8 cellular contexts compared by ENCODE assay signal in genomic region chr1:30379684-30380624, GRCh38.
DNase-seq lines count a peak whose midpoint lies in the region; ATAC-seq, FAIRE-seq and TF ChIP-seq lines count a peak whose summit lies in the region.

No MANE protein-coding gene starts in this region.

- ATAC-seq in lower lobe of right lung (peak; percentile 81), GM21381 (IDR thresholded peaks at IDR 0.05; ENCODE audit: unreplicated experiment) (no peak)

- peaks cover 2% of the 10 kb centered on the region for H3K4me1 Mint-ChIP-seq in CD14-positive monocyte
- peaks cover 5 to 19% of the 10 kb centered on the region in 2 experiments; a peak in 3 of 4 replicates for H3K4me1 Mint-ChIP-seq in H9

- no peak for DNase-seq in CD14-positive monocyte (ENCODE audit: low spot score)
- DNase-seq in H9: peak; percentile 70
- DNase-seq in NCI-H446 (lab: John Stamatoyannopoulos, UW): peak; percentile 45 to 63
- DNase-seq in activated CD4-positive, alpha-beta T cell treated with anti-CD3 and anti-CD28 coated beads, Interleukin-2, amount 50 U/mL, for 1 hour: peak; percentile 27
- DNase-seq in H1 (ENCODE audit: low read depth in 1 of 2, low spot score in 2 of 2): peak in 1 of 2 experiments; percentile 72
- DNase-seq in lower lobe of right lung: no peak
- DNase-seq in stimulated activated CD8-positive, alpha-beta memory T cell treated with anti-CD3 and anti-CD28 coated beads, Interleukin-4, amount 100 ng/mL, for 48 hours: peak; percentile 51

- H3K4me3 ChIP-seq in H1 (ENCODE audit: extremely low read depth in 1 of 4, insufficient read depth in 2 of 4, low read depth in 3 of 4, low read length in 4 of 4) (no peak overlapping the region), lower lobe of right lung (no peak overlapping the region)

- TF ChIP-seq CTCF in CD14-positive monocyte (IDR thresholded peaks at IDR 0.05): peak; percentile 88
- peak; percentile 78 for TF ChIP-seq CTCF in H9 (conservative IDR thresholded peaks at IDR 0.05)
- peak; percentile 37 to 93 (median 72) for TF ChIP-seq CTCF in H1 (IDR thresholded peaks at IDR 0.05; ENCODE audit: control extremely low read depth in 1 of 3, insufficient read depth in 1 of 3, low read depth in 1 of 3, low read length in 3 of 3)
- TF ChIP-seq CTCF in lower lobe of right lung (IDR thresholded peaks at IDR 0.05): peak; percentile 80

- H3K9ac ChIP-seq in H9 (ENCODE audit: extremely low read depth, insufficient read length, low read length) (no peak overlapping the region), H1 (replicated peaks in 1 of 4; ENCODE audit: extremely low read depth in 1 of 4, low read depth in 3 of 4, low read length in 3 of 4) (no peak overlapping the region)

- no peaks in the 10 kb centered on the region for H3K23me2 ChIP-seq in H9 (ENCODE audit: insufficient read length, low read depth, low read length, poor library complexity, severe bottlenecking)
- no peaks in the 10 kb centered on the region for H3K23me2 ChIP-seq in H1 (ENCODE audit: low read depth, low read length)

- no peaks in the 10 kb centered on the region for H3K36me3 ChIP-seq in H1 (ENCODE audit: control insufficient read depth in 2 of 4, insufficient read depth in 4 of 4, low read length in 3 of 4)
- H3K36me3 ChIP-seq in lower lobe of right lung: no peaks in the 10 kb centered on the region

- no peak overlapping the region for H2BK15ac ChIP-seq in H9 (ENCODE audit: low read depth, low read length)
- peak overlapping the region; percentile 40; the same call in 1 of the 2 replicates for H2BK15ac ChIP-seq in H1 (ENCODE audit: low read length)

- H3K4me3 Mint-ChIP-seq in CD14-positive monocyte (no peak overlapping the region), H9 (no peak overlapping the region)

- H4K8ac ChIP-seq in H9 (replicated peaks; ENCODE audit: insufficient read length, low read depth, low read length) (no peak overlapping the region), H1 (ENCODE audit: extremely low read depth, insufficient read depth, low read length) (no peak overlapping the region; the same call in 1 of the 2 replicates)

- H3T11ph ChIP-seq in H9 (ENCODE audit: low read length): no peak overlapping the region

- H3K79me2 ChIP-seq in H9 (ENCODE audit: insufficient read depth, low read length) (no peaks in the 10 kb centered on the region), H1 (ENCODE audit: control insufficient read depth in 1 of 2, insufficient read depth in 2 of 2, low read length in 2 of 2) (no peaks in the 10 kb centered on the region)

- H3K79me1 ChIP-seq in H9 (ENCODE audit: insufficient read depth, low read depth, low read length, poor library complexity, severe bottlenecking) (no peaks in the 10 kb centered on the region), H1 (ENCODE audit: low read depth, low read length) (no peaks in the 10 kb centered on the region)

- H3K4ac ChIP-seq in H9 (ENCODE audit: low read depth, low read length) (no peak overlapping the region), H1 (replicated peaks; ENCODE audit: insufficient read length, low read depth, low read length) (no peak overlapping the region)

- H3K4me1 ChIP-seq in H9 (ENCODE audit: insufficient read depth, low read length): no peaks in the 10 kb centered on the region
- H3K4me1 ChIP-seq in H1 (replicated peaks in 1 of 4; ENCODE audit: control insufficient read depth in 3 of 4, insufficient read depth in 4 of 4, low read length in 3 of 4): peaks cover 0 to 2% (median under 1%) of the 10 kb centered on the region in 4 experiments; a peak in 2 of 7 replicates
- H3K4me1 ChIP-seq in lower lobe of right lung: peaks cover 12% of the 10 kb centered on the region

- peak; percentile 82 to 86 for TF ChIP-seq RAD21 in H1 (IDR thresholded peaks at IDR 0.05 in 1 of 2, conservative IDR thresholded peaks at IDR 0.05 in 1 of 2; ENCODE audit: low read depth in 2 of 2, low read length in 2 of 2)

- no peak overlapping the region for H2BK20ac ChIP-seq in H9 (ENCODE audit: low read depth, low read length, poor library complexity, severe bottlenecking)
- H2BK20ac ChIP-seq in H1 (ENCODE audit: low read length): peak overlapping the region; percentile 13; the same call in 1 of the 2 replicates

- no peak overlapping the region for H2BK5ac ChIP-seq in H9 (ENCODE audit: insufficient read length, low read length)
- no peak overlapping the region for H2BK5ac ChIP-seq in H1 (ENCODE audit: low read depth, low read length)

- H3K27me3 Mint-ChIP-seq in CD14-positive monocyte (ENCODE audit: low read depth in 3 of 3) (peaks cover 3 to 11% (median 7%) of the 10 kb centered on the region in 3 donors), H9 (ENCODE audit: low read depth) (peaks cover 4% of the 10 kb centered on the region)

- H3K23ac ChIP-seq in H9 (ENCODE audit: insufficient read length, low read depth, low read length) (no peak overlapping the region), H1 (ENCODE audit: insufficient read length) (no peak overlapping the region)

- CTCF ChIA-PET in H1 (lab: Charles Lee; ENCODE audit: partially characterized antibody): interaction anchor here (0.5 to 7.2 kb wide), 94 partner anchors 8 to 1001 kb away, joined by 3 to 139 read pairs (median 4); no protein-coding TSS in a partner anchor

- H3K36me3 Mint-ChIP-seq in CD14-positive monocyte (no peaks in the 10 kb centered on the region), H9 (ENCODE audit: insufficient read depth in 1 of 3, low read depth in 3 of 3) (no peaks in the 10 kb centered on the region)

- H3K56ac ChIP-seq in H9 (ENCODE audit: insufficient read length, low read depth, low read length): no peak overlapping the region
- H3K56ac ChIP-seq in H1 (replicated peaks; ENCODE audit: insufficient read length, low read depth, low read length): no peak overlapping the region

- POLR2A ChIA-PET in H1 (lab: Charles Lee; ENCODE audit: partially characterized antibody): interaction anchor here (1.5 kb wide), 1 partner anchor 11 kb away, joined by 3 read pairs; no protein-coding TSS in a partner anchor

- TF ChIP-seq EP300 in H1 (IDR thresholded peaks at IDR 0.05; ENCODE audit: borderline replicate concordance in 1 of 2, low read depth in 2 of 2, low read length in 2 of 2): no peak

- WGBS in H9 (ENCODE audit: extremely low coverage, insufficient read length, low lambda C conversion rate): no CpG with 5 or more reads among the region's 13 CpGs
- 80% methylated on average over 13 of the region's 13 CpGs; no CpG with 5 or more reads in 1 of the 2 experiments for WGBS in H1 (ENCODE audit: extremely low coverage in 1 of 2, insufficient coverage in 1 of 2, insufficient read length in 1 of 2, insufficient replicate concordance in 2 of 2, low coverage in 1 of 2, low lambda C conversion rate in 2 of 2, missing lambda C conversion rate in 1 of 2), 2 experiments

- intact Hi-C loops in CD14-positive monocyte (cut with micrococcal nuclease) (loop anchor here (5.0 kb wide), 2 partner anchors 588 to 1143 kb away; partner anchors contain the start of gene PTPRU (in 2 of the 2)), lower lobe of right lung (cut with DNase I) (no loop called here)

- H2BK120ac ChIP-seq in H9 (ENCODE audit: low read depth, low read length, poor library complexity, severe bottlenecking): no peak overlapping the region
- no peak overlapping the region for H2BK120ac ChIP-seq in H1 (replicated peaks; ENCODE audit: low read depth, low read length)

- H3K9me3 Mint-ChIP-seq in CD14-positive monocyte (no peaks in the 10 kb centered on the region), H9 (no peaks in the 10 kb centered on the region)

- H3K27ac ChIP-seq in H9 (ENCODE audit: insufficient read length, low read depth, low read length): no peak overlapping the region
- H3K27ac ChIP-seq in H1 (ENCODE audit: low read depth, low read length): no peak overlapping the region
- no peak overlapping the region for H3K27ac ChIP-seq in lower lobe of right lung

- H2AK5ac ChIP-seq in H9 (ENCODE audit: insufficient read length, low read length): no peak overlapping the region
- no peak overlapping the region for H2AK5ac ChIP-seq in H1 (ENCODE audit: low read depth, low read length)

- no peak overlapping the region for H3K4me2 ChIP-seq in H9 (ENCODE audit: insufficient read depth, insufficient read length, low read length)
- no peak overlapping the region for H3K4me2 ChIP-seq in H1 (ENCODE audit: insufficient read depth in 1 of 2, low read depth in 2 of 2, low read length in 2 of 2)

- FAIRE-seq in H1 (lab: Jason Lieb, UNC): peak; percentile 77

- H2BK12ac ChIP-seq in H9 (ENCODE audit: insufficient read length, low read depth, low read length): no peak overlapping the region
- H2BK12ac ChIP-seq in H1 (ENCODE audit: low read depth, low read length): no peak overlapping the region

- H3K18ac ChIP-seq in H9 (ENCODE audit: insufficient read length, low read depth, low read length): no peak overlapping the region
- peak overlapping the region; percentile 6; the same call in 1 of the 2 replicates for H3K18ac ChIP-seq in H1 (ENCODE audit: extremely low read depth, low read length)

- TF ChIP-seq POLR2A in H1 (IDR thresholded peaks at IDR 0.05; ENCODE audit: control extremely low read depth in 1 of 2, low read depth in 2 of 2, low read length in 2 of 2): no peak

- H4K20me1 ChIP-seq in H9 (ENCODE audit: control insufficient read depth, insufficient read depth, insufficient read length) (no peaks in the 10 kb centered on the region), H1 (replicated peaks in 1 of 2; ENCODE audit: control insufficient read depth in 1 of 2, insufficient read depth in 2 of 2, low read length in 2 of 2) (no peaks in the 10 kb centered on the region)

- no peaks in the 10 kb centered on the region for H3K9me3 ChIP-seq in H9 (ENCODE audit: control insufficient read depth, low read depth, low read length)
- H3K9me3 ChIP-seq in H1 (ENCODE audit: insufficient read depth in 2 of 2, low read depth in 1 of 2, low read length in 1 of 2): no peaks in the 10 kb centered on the region
- H3K9me3 ChIP-seq in lower lobe of right lung: no peaks in the 10 kb centered on the region

- H3K14ac ChIP-seq in H9 (ENCODE audit: insufficient read depth, low read length) (no peak overlapping the region), H1 (ENCODE audit: insufficient read length) (no peak overlapping the region)

- no peak overlapping the region for H4K5ac ChIP-seq in H9 (ENCODE audit: insufficient read length, low read depth, low read length)
- H4K5ac ChIP-seq in H1 (ENCODE audit: insufficient read length, low read depth, low read length): no peak overlapping the region

- H3K27me3 ChIP-seq in H9 (ENCODE audit: insufficient read depth, low read length): no peaks in the 10 kb centered on the region
- H3K27me3 ChIP-seq in H1 (replicated peaks in 1 of 4; ENCODE audit: control insufficient read depth in 3 of 4, extremely low read depth in 1 of 4, insufficient read depth in 3 of 4, low read length in 3 of 4): no peaks in the 10 kb centered on the region
- H3K27me3 ChIP-seq in lower lobe of right lung (ENCODE audit: low read depth): peaks cover 46% of the 10 kb centered on the region

- H4K91ac ChIP-seq in H9 (ENCODE audit: insufficient read length, low read depth, low read length) (no peak overlapping the region), H1 (replicated peaks; ENCODE audit: insufficient read length, low read length) (no peak overlapping the region)

- H2AFZ ChIP-seq in H9 (ENCODE audit: low read length): no peak overlapping the region
- H2AFZ ChIP-seq in H1 (ENCODE audit: low read length): no peak overlapping the region

- H3K27ac Mint-ChIP-seq in CD14-positive monocyte (no peak overlapping the region), H9 (peak overlapping the region in 1 of 3 experiments; percentile 22; a peak in 2 of 7 replicates)

Comparison
In these comparisons a context has a peak if more than half of its experiments do, and no peak if none do; other contexts are left out.
1. DNase-seq: peak in H9 (single experiment), NCI-H446 (2 of 2), activated CD4-positive, alpha-beta T cell treated with anti-CD3 and anti-CD28 coated beads, Interleukin-2, amount 50 U/mL, for 1 hour (single experiment) and stimulated activated CD8-positive, alpha-beta memory T cell treated with anti-CD3 and anti-CD28 coated beads, Interleukin-4, amount 100 ng/mL, for 48 hours (single experiment); none in CD14-positive monocyte (single experiment) and lower lobe of right lung (single experiment).
2. Peak in every context shown above with its lines, with median percentiles within 50 percentile points of each other: CTCF ChIP-seq.